9 cellular contexts compared by ENCODE assay signal in the genomic region with DNA sequence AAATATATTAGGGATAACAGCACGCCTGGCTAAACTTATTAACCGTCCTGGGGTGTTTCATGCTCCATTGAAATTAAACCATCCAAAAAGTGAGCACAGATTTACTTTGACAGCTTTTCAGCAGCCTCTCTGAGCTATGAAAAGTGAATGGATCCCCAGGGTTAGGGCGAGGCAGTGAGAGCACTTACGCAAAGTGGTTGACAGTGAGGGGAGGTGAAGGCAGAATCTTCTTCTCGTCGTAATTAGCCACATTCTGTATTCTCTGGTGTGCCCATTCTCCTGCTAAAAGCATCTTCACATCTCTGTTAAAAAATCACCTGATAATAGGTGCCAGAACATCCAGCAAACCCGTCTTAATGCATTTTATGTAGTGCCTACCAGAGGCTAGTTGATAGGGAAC. TPM values are rescaled to one million over a fixed set of nuclear protein-coding genes. Genes with fewer than 3 reads are reported as not detected.
A peak's percentile ranks its signal among the peaks of the same experiment; 100 is the strongest.
DNase-seq lines count a peak whose midpoint lies in the region; ATAC-seq, FAIRE-seq and TF ChIP-seq lines count a peak whose summit lies in the region.
"Had no signal": no experiment of that assay in that cellular context is flagged by ENCODE, and none has a peak within 500 bp of the region (broad histone marks: within the 10 kb centered on the region; RNA-seq: fewer than 3 reads in every experiment).

No MANE protein-coding gene starts in this region.

- POLR2A ChIA-PET in activated naive CD8-positive, alpha-beta T cell treated with anti-CD3 and anti-CD28 coated beads, Interleukin-2, amount 10 ng/mL, durations not matched to agents 7 days and 5 days (lab: Charles Lee): no interaction called here

- H3K9me3 ChIP-seq in HAP-1 (no peaks in the 10 kb centered on the region), mucosa of rectum (ENCODE audit: control insufficient read depth in 2 of 2, low read length in 2 of 2) (no peaks in the 10 kb centered on the region)

- H3K4me3 Mint-ChIP-seq in activated naive CD8-positive, alpha-beta T cell treated with anti-CD3 and anti-CD28 coated beads, Interleukin-2, amount 10 ng/mL, durations not matched to agents 7 days and 5 days: peak overlapping the region; percentile 93

- H3K27me3 Mint-ChIP-seq in activated naive CD8-positive, alpha-beta T cell treated with anti-CD3 and anti-CD28 coated beads, Interleukin-2, amount 10 ng/mL, durations not matched to agents 7 days and 5 days: peaks cover 4% of the 10 kb centered on the region

- ATAC-seq in activated naive CD8-positive, alpha-beta T cell treated with anti-CD3 and anti-CD28 coated beads, Interleukin-2, amount 10 ng/mL, durations not matched to agents 7 days and 5 days (ENCODE audit: low read depth): no peak

- no peaks in the 10 kb centered on the region for H3K9me3 Mint-ChIP-seq in activated naive CD8-positive, alpha-beta T cell treated with anti-CD3 and anti-CD28 coated beads, Interleukin-2, amount 10 ng/mL, durations not matched to agents 7 days and 5 days

- DNase-seq in AG10803 (ENCODE audit: low read depth): no peak
- DNase-seq in HAP-1 (ENCODE audit: low spot score in 2 of 2): no peak
- DNase-seq in activated naive CD8-positive, alpha-beta T cell treated with anti-CD3 and anti-CD28 coated beads, Interleukin-2, amount 10 ng/mL, durations not matched to agents 7 days and 5 days: no peak
- DNase-seq in frontal cortex (ENCODE audit: low spot score in 2 of 2): no peak
- DNase-seq in glomerular visceral epithelial cell (ENCODE audit: extremely low spot score): no peak
- no peak for DNase-seq in stimulated activated CD4-positive, alpha-beta T cell treated with anti-CD3 and anti-CD28 coated beads, Interleukin-2, amount 100 ng/mL, for 24 hours
- DNase-seq in SHP77 (lab: John Stamatoyannopoulos, UW): no peak
- DNase-seq: NCI-H146 had no signal

- H3K27ac ChIP-seq in mucosa of rectum (ENCODE audit: low read depth in 2 of 2, low read length in 2 of 2): no peak overlapping the region

- FAIRE-seq in frontal cortex (lab: Jason Lieb, UNC): no peak

- in situ Hi-C loops in HAP-1 (cut with MboI; ENCODE audit: low sequenced_read_pairs): loop anchor here (25.0 kb wide), 1 partner anchor 324 kb away; no protein-coding TSS in a partner anchor

- H3K36me3 ChIP-seq in HAP-1 (replicated peaks) (peaks cover 6% of the 10 kb centered on the region), mucosa of rectum (ENCODE audit: control insufficient read depth in 2 of 2, insufficient read depth in 2 of 2, low read length in 2 of 2) (peaks cover 0 to 3% of the 10 kb centered on the region in 2 donors)

- TF ChIP-seq CTCF in AG10803 (conservative IDR thresholded peaks at IDR 0.05; ENCODE audit: low read length): no peak

- H3K4me3 ChIP-seq in AG10803 (ENCODE audit: low read length): peak overlapping the region; percentile 97
- H3K4me3 ChIP-seq in HAP-1: peak overlapping the region; percentile 72
- peak overlapping the region; percentile 98 for H3K4me3 ChIP-seq in mucosa of rectum (ENCODE audit: low read length in 2 of 2)

- H3K9ac ChIP-seq in mucosa of rectum (ENCODE audit: low read depth in 1 of 2, low read length in 2 of 2): peak overlapping the region; percentile 69 to 90

- H3K4me1 Mint-ChIP-seq in activated naive CD8-positive, alpha-beta T cell treated with anti-CD3 and anti-CD28 coated beads, Interleukin-2, amount 10 ng/mL, durations not matched to agents 7 days and 5 days: peaks cover 17% of the 10 kb centered on the region

- no peaks in the 10 kb centered on the region for H3K27me3 ChIP-seq in HAP-1 (ENCODE audit: low read depth)
- no peaks in the 10 kb centered on the region for H3K27me3 ChIP-seq in mucosa of rectum (ENCODE audit: control insufficient read depth in 2 of 2, insufficient read depth in 2 of 2, low read length in 2 of 2)

- peaks cover 1% of the 10 kb centered on the region for H3K36me3 Mint-ChIP-seq in activated naive CD8-positive, alpha-beta T cell treated with anti-CD3 and anti-CD28 coated beads, Interleukin-2, amount 10 ng/mL, durations not matched to agents 7 days and 5 days

- H3K4me1 ChIP-seq in HAP-1: peaks cover 15% of the 10 kb centered on the region
- H3K4me1 ChIP-seq in mucosa of rectum (ENCODE audit: control insufficient read depth in 2 of 2, insufficient read depth in 2 of 2, low read length in 2 of 2): peaks cover 5 to 11% of the 10 kb centered on the region in 2 donors

- H3K27ac Mint-ChIP-seq in activated naive CD8-positive, alpha-beta T cell treated with anti-CD3 and anti-CD28 coated beads, Interleukin-2, amount 10 ng/mL, durations not matched to agents 7 days and 5 days: no peak overlapping the region

RNA-seq across cellular contexts. Expression of gene TMTC2, which starts 1.9 kb away (rescaled TPM):
- total RNA-seq in activated naive CD8-positive, alpha-beta T cell treated with anti-CD3 and anti-CD28 coated beads, Interleukin-2, amount 10 ng/mL, durations not matched to agents 7 days and 5 days: 1 to 10 TPM; 3.3 to 4.1 TPM
- total RNA-seq in frontal cortex: 15.9 TPM
